Comparison of ENCODE assay signal across 17 cellular contexts in genomic region chr2:156797832-156798231, GRCh38.
"Had no signal": no experiment of that assay in that cellular context is flagged by ENCODE, and none has a peak within 500 bp of the region (broad histone marks: within the 10 kb centered on the region; RNA-seq: fewer than 3 reads in every experiment).

No MANE protein-coding gene starts in this region.

- DNase-seq: activated CD4-positive, alpha-beta T cell treated with anti-CD3 and anti-CD28 coated beads, Interleukin-2, amount 10 ng/mL, durations not matched to agents 7 days and 5 days; activated gamma-delta T cell treated with Interleukin-2 at 50 U/mL for 16 hours; amygdala; body of pancreas; caudate nucleus; left ventricle myocardium inferior; naive B cell; right lobe of liver; stimulated activated CD4-positive, alpha-beta T cell treated with anti-CD3 and anti-CD28 coated beads, Interleukin-4, amount 100 ng/mL, for 4 hours; stimulated activated CD8-positive, alpha-beta memory T cell treated with anti-CD3 and anti-CD28 coated beads, Interleukin-4, amount 100 ng/mL, for 48 hours; stimulated activated naive CD8-positive, alpha-beta T cell treated with anti-CD3 and anti-CD28 coated beads, Interleukin-15, Interleukin-2, amounts not matched to agents 100 U/mL and 50 U/mL, for 24 hours; testis; upper lobe of left lung had no signal

- H3K27ac ChIP-seq: body of pancreas, hepatocyte, left ventricle myocardium inferior, neural progenitor cell, right lobe of liver, testis, upper lobe of left lung had no signal

- H3K4me1 ChIP-seq: body of pancreas, left ventricle myocardium inferior, right lobe of liver, testis, upper lobe of left lung had no signal

- H3K27me3 ChIP-seq: body of pancreas, hepatocyte, neural progenitor cell, right lobe of liver, testis, upper lobe of left lung had no signal

- H3K9me3 ChIP-seq: body of pancreas, left ventricle myocardium inferior, right lobe of liver, testis, upper lobe of left lung had no signal

- H3K36me3 ChIP-seq: left ventricle myocardium inferior, neural progenitor cell, right lobe of liver, upper lobe of left lung had no signal

- H3K4me3 ChIP-seq: body of pancreas, hepatocyte, left ventricle myocardium inferior, neural progenitor cell, right lobe of liver, smooth muscle cell, testis, upper lobe of left lung had no signal

- ATAC-seq: body of pancreas; esophagus mucosa; right lobe of liver; stimulated activated naive CD8-positive, alpha-beta T cell treated with anti-CD3 and anti-CD28 coated beads, Interleukin-15, Interleukin-2, amounts not matched to agents 100 U/mL and 50 U/mL, for 24 hours had no signal
